ENCODE assay signal across 9 cellular contexts in genomic region chr19:33280351-33280921, GRCh38. TPM values are rescaled to one million over a fixed set of nuclear protein-coding genes. Genes with fewer than 3 reads are reported as not detected.
DNase-seq lines count a peak whose midpoint lies in the region; ATAC-seq and TF ChIP-seq lines count a peak whose summit lies in the region.
"Had no signal": no experiment of that assay in that cellular context is flagged by ENCODE, and none has a peak within 500 bp of the region (broad histone marks: within the 10 kb centered on the region; RNA-seq: fewer than 3 reads in every experiment).

No MANE protein-coding gene starts in this region.

- ATAC-seq in GM21576 (IDR thresholded peaks at IDR 0.05; ENCODE audit: unreplicated experiment) (peak; percentile 68), memory B cell (ENCODE audit: low read depth) (no peak)
- ATAC-seq in naive thymus-derived CD8-positive, alpha-beta T cell = no peak

- TF ChIP-seq CTCF in GM13976 (IDR thresholded peaks at IDR 0.05; ENCODE audit: borderline replicate concordance, control extremely low read depth, extremely low read depth, insufficient read depth, missing control alignments) = no peak

- POLR2A ChIA-PET in naive thymus-derived CD8-positive, alpha-beta T cell (lab: Charles Lee) = no interaction called here

- H3K27ac Mint-ChIP-seq in memory B cell = peak overlapping the region; percentile 0
- peak overlapping the region in 1 of 10 donors; percentile 2 for H3K27ac Mint-ChIP-seq in naive thymus-derived CD8-positive, alpha-beta T cell

- no peaks in the 10 kb centered on the region for H3K36me3 Mint-ChIP-seq in memory B cell
- H3K36me3 Mint-ChIP-seq in naive thymus-derived CD8-positive, alpha-beta T cell = no peaks in the 10 kb centered on the region

- DNase-seq in GM13976 (ENCODE audit: low spot score) (peak; percentile 80), MV-4-11 (lab: John Stamatoyannopoulos, UW) (peak; percentile 93), memory B cell (ENCODE audit: low spot score in 2 of 2) (no peak), hippocampal formation (lab: John Stamatoyannopoulos, UW) (no peak), NCI-H1092 (lab: John Stamatoyannopoulos, UW) (no peak)
- DNase-seq in activated effector memory CD4-positive, alpha-beta T cell treated with Interleukin-2 at 50 U/mL for 16 hours = no peak
- DNase-seq in naive thymus-derived CD8-positive, alpha-beta T cell = no peak

- peaks cover 18% of the 10 kb centered on the region for H3K27me3 Mint-ChIP-seq in memory B cell
- H3K27me3 Mint-ChIP-seq in naive thymus-derived CD8-positive, alpha-beta T cell = peaks cover 0 to 13% (median 0%) of the 10 kb centered on the region in 5 donors

- in situ Hi-C loops in GM13976 (cut with MboI; ENCODE audit: low sequenced_read_pairs, unreplicated experiment) = no loop called here

- H3K9me3 Mint-ChIP-seq in memory B cell = no peaks in the 10 kb centered on the region
- H3K9me3 Mint-ChIP-seq in naive thymus-derived CD8-positive, alpha-beta T cell = no peaks in the 10 kb centered on the region

- H3K4me3 Mint-ChIP-seq in memory B cell = no peak overlapping the region
- no peak overlapping the region for H3K4me3 Mint-ChIP-seq in naive thymus-derived CD8-positive, alpha-beta T cell

- H3K4me1 Mint-ChIP-seq in memory B cell = peaks cover 4% of the 10 kb centered on the region
- H3K4me1 Mint-ChIP-seq in naive thymus-derived CD8-positive, alpha-beta T cell = peaks cover 0 to 10% (median 2%) of the 10 kb centered on the region in 4 donors

RNA-seq across cellular contexts. Expression of gene CEBPA, which starts 21.9 kb away (rescaled TPM):
- under 1 TPM; 0.66 to 0.99 TPM for total RNA-seq in naive thymus-derived CD8-positive, alpha-beta T cell
- 1 to 10 TPM in 1 of 3 donors, under 1 TPM in 1, not detected in 1; 0.08 to 1.3 TPM for polyA plus RNA-seq in naive thymus-derived CD8-positive, alpha-beta T cell

RNA-seq across cellular contexts. Expression of gene SLC7A10, which starts 54.8 kb away (rescaled TPM):
- total RNA-seq in naive thymus-derived CD8-positive, alpha-beta T cell = not detected
- not detected for polyA plus RNA-seq in naive thymus-derived CD8-positive, alpha-beta T cell
- polyA plus RNA-seq: keratinocyte had no signal

Comparison
In these comparisons a context has a peak if more than half of its experiments do, and no peak if none do; other contexts are left out.
1. DNase-seq: peak in GM13976 (single experiment) and MV-4-11 (single experiment); none in memory B cell (0 of 2), hippocampal formation (0 of 2), activated effector memory CD4-positive, alpha-beta T cell treated with Interleukin-2 at 50 U/mL for 16 hours (single experiment), naive thymus-derived CD8-positive, alpha-beta T cell (0 of 10) and NCI-H1092 (single experiment).